ENCODE assay signal across 7 cellular contexts in the genomic region with DNA sequence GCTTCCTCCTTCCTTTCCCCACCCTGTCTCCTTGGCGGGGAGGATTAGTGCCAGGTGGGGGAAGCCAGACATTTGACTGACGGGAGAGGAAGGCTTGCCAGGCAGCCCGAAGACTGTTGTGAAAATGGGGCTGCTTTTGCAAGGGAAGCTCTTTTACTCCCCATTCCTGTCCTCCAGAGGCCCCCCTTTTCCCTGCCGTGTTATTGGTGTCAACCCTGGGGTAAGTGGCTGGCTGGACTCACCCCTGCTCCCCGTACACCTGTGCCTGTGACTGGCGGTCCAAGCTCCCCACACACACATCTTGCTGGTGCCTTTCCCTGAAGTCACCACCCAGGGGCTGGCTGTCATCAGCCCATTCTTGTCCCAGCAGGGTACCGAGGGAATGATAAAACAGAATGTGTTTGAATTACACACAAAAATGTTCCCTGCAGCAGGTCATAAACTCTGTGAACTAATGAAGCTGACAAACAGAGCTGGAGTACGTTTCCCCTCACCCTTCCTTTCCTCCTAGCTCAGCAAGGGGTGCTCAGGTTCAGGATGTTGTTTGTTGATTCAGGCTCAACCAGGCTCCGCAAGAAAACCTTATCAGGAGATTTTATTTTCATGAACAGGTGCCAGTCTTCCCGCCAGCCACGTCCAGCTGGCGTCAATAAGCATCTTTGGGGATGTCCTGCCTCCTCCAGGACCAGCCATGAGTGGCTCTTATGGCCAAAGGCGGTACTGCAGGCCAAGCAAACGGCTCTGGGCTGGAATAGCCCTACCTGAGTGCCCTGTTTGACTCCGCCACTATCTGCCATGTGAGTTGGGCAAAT. TPM values are rescaled to one million over a fixed set of nuclear protein-coding genes. Genes with fewer than 3 reads are reported as not detected.
DNase-seq lines count a peak whose midpoint lies in the region; ATAC-seq, FAIRE-seq and TF ChIP-seq lines count a peak whose summit lies in the region.
"Had no signal": no experiment of that assay in that cellular context is flagged by ENCODE, and none has a peak within 500 bp of the region (broad histone marks: within the 10 kb centered on the region; RNA-seq: fewer than 3 reads in every experiment).

No MANE protein-coding gene starts in this region.

- no peak for FAIRE-seq in D721Med (lab: Jason Lieb, UNC)

- POLR2A ChIA-PET in activated CD8-positive, alpha-beta T cell treated with anti-CD3 and anti-CD28 coated beads, Interleukin-2, amount 10 ng/mL, durations not matched to agents 7 days and 5 days (lab: Charles Lee): interaction anchor here (1.7 kb wide), 1 partner anchor 9 kb away, joined by 7 read pairs; no protein-coding TSS in a partner anchor

- no peaks in the 10 kb centered on the region for H3K9me3 Mint-ChIP-seq in activated CD8-positive, alpha-beta T cell treated with anti-CD3 and anti-CD28 coated beads, Interleukin-2, amount 10 ng/mL, durations not matched to agents 7 days and 5 days (ENCODE audit: insufficient read depth)
- no peaks in the 10 kb centered on the region for H3K9me3 Mint-ChIP-seq in memory B cell
- H3K9me3 Mint-ChIP-seq: T-cell had no signal

- TF ChIP-seq CTCF in D721Med (IDR thresholded peaks at IDR 0.05; ENCODE audit: insufficient read depth, missing control alignments): peak; percentile 57

- H3K27me3 Mint-ChIP-seq in activated CD8-positive, alpha-beta T cell treated with anti-CD3 and anti-CD28 coated beads, Interleukin-2, amount 10 ng/mL, durations not matched to agents 7 days and 5 days (ENCODE audit: low read depth): no peaks in the 10 kb centered on the region
- H3K27me3 Mint-ChIP-seq in memory B cell: no peaks in the 10 kb centered on the region
- H3K27me3 Mint-ChIP-seq: T-cell had no signal

- DNase-seq in D721Med (ENCODE audit: insufficient read length, low spot score): peak; percentile 70
- peak; percentile 31 for DNase-seq in LHCN-M2 (ENCODE audit: low read depth)
- DNase-seq in activated CD8-positive, alpha-beta T cell treated with anti-CD3 and anti-CD28 coated beads, Interleukin-2, amount 10 ng/mL, durations not matched to agents 7 days and 5 days: peak; percentile 43
- DNase-seq in memory B cell (ENCODE audit: low spot score in 2 of 2): no peak

- H3K4me1 Mint-ChIP-seq in activated CD8-positive, alpha-beta T cell treated with anti-CD3 and anti-CD28 coated beads, Interleukin-2, amount 10 ng/mL, durations not matched to agents 7 days and 5 days (ENCODE audit: low read depth): peaks cover 18% of the 10 kb centered on the region
- H3K4me1 Mint-ChIP-seq in memory B cell: peaks cover 11% of the 10 kb centered on the region

- CTCF ChIA-PET in activated CD8-positive, alpha-beta T cell treated with anti-CD3 and anti-CD28 coated beads, Interleukin-2, amount 10 ng/mL, durations not matched to agents 7 days and 5 days (lab: Charles Lee): interaction anchor here (0.8 to 3.8 kb wide), 17 partner anchors 9 to 143 kb away, joined by 3 to 14 read pairs (median 4); partner anchors contain the start of gene SLC16A5

- no peak overlapping the region for H3K4me3 Mint-ChIP-seq in activated CD8-positive, alpha-beta T cell treated with anti-CD3 and anti-CD28 coated beads, Interleukin-2, amount 10 ng/mL, durations not matched to agents 7 days and 5 days
- no peak overlapping the region for H3K4me3 Mint-ChIP-seq in memory B cell
- H3K4me3 Mint-ChIP-seq: T-cell had no signal

- H3K27ac Mint-ChIP-seq in activated CD8-positive, alpha-beta T cell treated with anti-CD3 and anti-CD28 coated beads, Interleukin-2, amount 10 ng/mL, durations not matched to agents 7 days and 5 days: no peak overlapping the region
- H3K27ac Mint-ChIP-seq in memory B cell: no peak overlapping the region

- ATAC-seq in activated CD8-positive, alpha-beta T cell treated with anti-CD3 and anti-CD28 coated beads, Interleukin-2, amount 10 ng/mL, durations not matched to agents 7 days and 5 days: no peak
- ATAC-seq in memory B cell (ENCODE audit: low read depth): peak; percentile 21
- ATAC-seq in GM19324 (IDR thresholded peaks at IDR 0.05; ENCODE audit: low FRiP score, unreplicated experiment): no peak
- no peak for ATAC-seq in GM21737 (IDR thresholded peaks at IDR 0.05; ENCODE audit: unreplicated experiment)
- ATAC-seq: T-cell had no signal

- H3K36me3 Mint-ChIP-seq in activated CD8-positive, alpha-beta T cell treated with anti-CD3 and anti-CD28 coated beads, Interleukin-2, amount 10 ng/mL, durations not matched to agents 7 days and 5 days (ENCODE audit: low read depth): no peaks in the 10 kb centered on the region
- peaks cover 3% of the 10 kb centered on the region for H3K36me3 Mint-ChIP-seq in memory B cell

RNA-seq across cellular contexts. Expression of gene ARMC7, which starts 4.3 kb away (rescaled TPM):
- total RNA-seq in LHCN-M2 (2014; rRNA removed): 2.3 and 5.1 TPM in 2 replicates
- 7.6 TPM for polyA plus RNA-seq in LHCN-M2 (2012)
- total RNA-seq in activated CD8-positive, alpha-beta T cell treated with anti-CD3 and anti-CD28 coated beads, Interleukin-2, amount 10 ng/mL, durations not matched to agents 7 days and 5 days: 10 to 100 TPM; 16.1 to 17.0 TPM

RNA-seq across cellular contexts. Expression of gene SLC16A5, which starts 17.7 kb away (rescaled TPM):
- 0.11 TPM in 1 of 2 replicates, not detected in the other for total RNA-seq in LHCN-M2 (2014; rRNA removed)
- polyA plus RNA-seq in LHCN-M2 (2012): 0.79 TPM
- total RNA-seq in activated CD8-positive, alpha-beta T cell treated with anti-CD3 and anti-CD28 coated beads, Interleukin-2, amount 10 ng/mL, durations not matched to agents 7 days and 5 days: 1 to 10 TPM; 4.6 to 5.4 TPM

RNA-seq across cellular contexts. Expression of gene NT5C, which starts 26.1 kb away (rescaled TPM):
- 108 TPM in 2 replicates for total RNA-seq in LHCN-M2 (2014; rRNA removed)
- polyA plus RNA-seq in LHCN-M2 (2012): 75.8 TPM
- total RNA-seq in activated CD8-positive, alpha-beta T cell treated with anti-CD3 and anti-CD28 coated beads, Interleukin-2, amount 10 ng/mL, durations not matched to agents 7 days and 5 days: 10 to 100 TPM; 68.5 to 68.8 TPM

RNA-seq across cellular contexts. Expression of gene JPT1, which starts 48.8 kb away (rescaled TPM):
- total RNA-seq in LHCN-M2 (2014; rRNA removed): 281 and 311 TPM in 2 replicates
- polyA plus RNA-seq in LHCN-M2 (2012): 516 TPM
- 100 to 1,000 TPM; 301 to 319 TPM for total RNA-seq in activated CD8-positive, alpha-beta T cell treated with anti-CD3 and anti-CD28 coated beads, Interleukin-2, amount 10 ng/mL, durations not matched to agents 7 days and 5 days

RNA-seq across cellular contexts. Expression of gene KCTD2, which starts 58.5 kb away (rescaled TPM):
- 22.8 and 26.9 TPM in 2 replicates for total RNA-seq in LHCN-M2 (2014; rRNA removed)
- 17.3 TPM for polyA plus RNA-seq in LHCN-M2 (2012)
- 10 to 100 TPM; 15.6 to 19.4 TPM for total RNA-seq in activated CD8-positive, alpha-beta T cell treated with anti-CD3 and anti-CD28 coated beads, Interleukin-2, amount 10 ng/mL, durations not matched to agents 7 days and 5 days

Comparison
In these comparisons a context has a peak if more than half of its experiments do, and no peak if none do; other contexts are left out.
1. DNase-seq: peak in D721Med (single experiment), LHCN-M2 (single experiment) and activated CD8-positive, alpha-beta T cell treated with anti-CD3 and anti-CD28 coated beads, Interleukin-2, amount 10 ng/mL, durations not matched to agents 7 days and 5 days (single experiment); none in memory B cell (0 of 2).